Comparison of ENCODE assay signal across 1 cellular context in genomic region chr19:6393074-6393981, GRCh38.
TF ChIP-seq lines count a peak whose summit lies in the region.

GTF2F1 (minus strand) TSS chr19:6393164; CDS start chr19:6392995, 169 bp downstream.

TF ChIP-seq in K562, 482 proteins besides CTCF, POLR2A, EP300 and RAD21 (continued from another document and continues in another):
- peak; percentile 79 to 87 for TF ChIP-seq MNT (conservative IDR thresholded peaks at IDR 0.05)
- TF ChIP-seq HLTF (IDR thresholded peaks at IDR 0.05): no peak
- no peak for TF ChIP-seq ZBTB1 (CRISPR knock-in tag; IDR thresholded peaks at IDR 0.05; ENCODE audit: borderline replicate concordance, low read depth)
- TF ChIP-seq ELF1 (tag; IDR thresholded peaks at IDR 0.05): peak; percentile 93
- TF ChIP-seq ESRRA (IDR thresholded peaks at IDR 0.05; ENCODE audit: borderline replicate concordance, low read depth): 0 out of 2 replicates have a peak, but pooled peaks have one; percentile 28
- peak; percentile 43 for TF ChIP-seq SUPT5H (IDR thresholded peaks at IDR 0.05)
- no peak for TF ChIP-seq THRB (CRISPR knock-in tag; conservative IDR thresholded peaks at IDR 0.05)
- TF ChIP-seq MEF2D (tag; conservative IDR thresholded peaks at IDR 0.05; ENCODE audit: low read depth): no peak
- no peak for TF ChIP-seq ERF (CRISPR knock-in tag; IDR thresholded peaks at IDR 0.05)
- no peak for TF ChIP-seq RBM25 (IDR thresholded peaks at IDR 0.05; ENCODE audit: low read depth, low read length, severe bottlenecking)
- peak; percentile 91 for TF ChIP-seq ARID4B (CRISPR knock-in tag; IDR thresholded peaks at IDR 0.05)
- TF ChIP-seq TAF7 (tag; IDR thresholded peaks at IDR 0.05): peak; percentile 29; the same call in 1 of the 2 replicates
- TF ChIP-seq CREB1 (IDR thresholded peaks at IDR 0.05): peak; percentile 81
- TF ChIP-seq CREB1 (CRISPR knock-in tag; IDR thresholded peaks at IDR 0.05): peak; percentile 90
- TF ChIP-seq ZNF785 (CRISPR knock-in tag; IDR thresholded peaks at IDR 0.05): no peak
- no peak for TF ChIP-seq ZNF644 (tag; IDR thresholded peaks at IDR 0.05; ENCODE audit: low read depth)
- no peak for TF ChIP-seq ZNF707 (CRISPR knock-in tag; conservative IDR thresholded peaks at IDR 0.05)
- no peak for TF ChIP-seq TRIM24 (IDR thresholded peaks at IDR 0.05)
- no peak for TF ChIP-seq SIRT6 (IDR thresholded peaks at IDR 0.05; ENCODE audit: low read depth, low read length)
- TF ChIP-seq ILF3 (IDR thresholded peaks at IDR 0.05; ENCODE audit: borderline replicate concordance): no peak
- TF ChIP-seq MXI1 (IDR thresholded peaks at IDR 0.05; ENCODE audit: low read depth, low read length): peak; percentile 89
- no peak for TF ChIP-seq ESRRB (CRISPR knock-in tag; IDR thresholded peaks at IDR 0.05; ENCODE audit: borderline replicate concordance)
- TF ChIP-seq KAT7 (CRISPR knock-in tag; IDR thresholded peaks at IDR 0.05; ENCODE audit: borderline replicate concordance): peak; percentile 79; the same call in 1 of the 2 replicates
- TF ChIP-seq GTF3C2 (IDR thresholded peaks at IDR 0.05; ENCODE audit: borderline replicate concordance, extremely low read depth, insufficient read length): no peak
- peak; percentile 67; the same call in 1 of the 2 replicates for TF ChIP-seq ZNF143 (CRISPR knock-in tag; IDR thresholded peaks at IDR 0.05)
- TF ChIP-seq ZHX1 (conservative IDR thresholded peaks at IDR 0.05; ENCODE audit: low read length): no peak
- no peak for TF ChIP-seq ZNF717 (CRISPR knock-in tag; IDR thresholded peaks at IDR 0.05)
- no peak for TF ChIP-seq RAD51 (IDR thresholded peaks at IDR 0.05; ENCODE audit: borderline replicate concordance, low read depth)
- no peak for TF ChIP-seq HBP1 (CRISPR knock-in tag; IDR thresholded peaks at IDR 0.05)
- no peak for TF ChIP-seq ZNF79 (CRISPR knock-in tag; IDR thresholded peaks at IDR 0.05; ENCODE audit: low read depth)
- TF ChIP-seq PTRF (tag; IDR thresholded peaks at IDR 0.05): no peak
- no peak for TF ChIP-seq NFXL1 (CRISPR knock-in tag; IDR thresholded peaks at IDR 0.05)
- TF ChIP-seq STAT5A (IDR thresholded peaks at IDR 0.05; ENCODE audit: borderline replicate concordance, low read length): no peak
- no peak for TF ChIP-seq SRSF9 (IDR thresholded peaks at IDR 0.05; ENCODE audit: borderline replicate concordance, low read depth, low read length)
- TF ChIP-seq ZC3H11A (IDR thresholded peaks at IDR 0.05; ENCODE audit: low read depth, low read length): no peak
- TF ChIP-seq RREB1 (CRISPR knock-in tag; IDR thresholded peaks at IDR 0.05): no peak
- no peak for TF ChIP-seq CHD4 (IDR thresholded peaks at IDR 0.05; ENCODE audit: insufficient read depth, insufficient replicate concordance, low read depth, low read length, poor library complexity, severe bottlenecking)
- peak; percentile 17; the same call in 1 of the 2 replicates for TF ChIP-seq MAX (CRISPR knock-in tag; IDR thresholded peaks at IDR 0.05)
- 0 out of 2 replicates have a peak, but pooled peaks have one; percentile 37 for TF ChIP-seq CBFB (CRISPR knock-in tag; IDR thresholded peaks at IDR 0.05)
- TF ChIP-seq SP1 (CRISPR knock-in tag; IDR thresholded peaks at IDR 0.05): peak; percentile 71
- TF ChIP-seq PHB2 (IDR thresholded peaks at IDR 0.05; ENCODE audit: low read depth): no peak
- no peak for TF ChIP-seq PHB (CRISPR knock-in tag; IDR thresholded peaks at IDR 0.05)
- no peak for TF ChIP-seq HES1 (IDR thresholded peaks at IDR 0.05; ENCODE audit: low read depth)
